ENCODE assay signal across 23 cellular contexts in the genomic region with DNA sequence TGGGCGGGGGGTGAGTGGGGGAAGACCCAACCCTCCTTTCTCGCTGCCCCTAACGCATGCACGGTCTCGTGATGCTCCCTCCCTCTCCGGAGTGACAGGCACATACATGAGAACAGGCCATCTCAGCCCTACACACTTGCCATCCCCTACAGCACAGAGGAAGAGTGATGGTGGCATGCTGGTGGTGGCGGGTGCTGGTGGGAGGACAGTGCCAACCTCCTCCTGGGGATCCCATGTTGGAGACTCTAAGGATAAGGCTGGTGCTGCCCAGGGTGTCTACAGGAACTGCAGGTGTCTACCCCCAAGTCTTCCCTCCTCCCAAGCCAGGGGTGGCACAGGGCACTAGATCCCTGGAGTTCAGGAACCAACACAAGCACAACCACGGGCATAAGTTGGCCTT. TPM values are rescaled to one million over a fixed set of nuclear protein-coding genes. Genes with fewer than 3 reads are reported as not detected.
"Had no signal": no experiment of that assay in that cellular context is flagged by ENCODE, and none has a peak within 500 bp of the region (broad histone marks: within the 10 kb centered on the region; RNA-seq: fewer than 3 reads in every experiment).

No MANE protein-coding gene starts in this region.

- H3K27me3 ChIP-seq: MG63, SJSA1 had no signal

- H3K36me3 ChIP-seq: MG63, SJSA1 had no signal

- H3K4me3 ChIP-seq: MG63, SJSA1, SK-N-MC had no signal

- DNase-seq: IMR-90, Karpas-422, KG1, MG63, NCI-H1092, NCI-H1105 treated with DMSO at 0.1 percent for 48 hours, NCI-H1417 treated with DMSO at 0.1 percent for 48 hours, NCI-H1694, NCI-H187 treated with DMSO at 0.1 percent for 48 hours, NCI-H2029 treated with DMSO at 0.1 percent for 48 hours, NCI-H226, NCI-H446, NCI-H510A, NCI-H524 treated with DMSO at 0.1 percent for 48 hours, NCI-H774, Right ventricle myocardium superior, RPMI8226, SIG-M5 had no signal

- H3K9me3 ChIP-seq: MG63, SJSA1 had no signal

- FAIRE-seq: HepG2, RCC 7860 had no signal

- ATAC-seq: HepG2 had no signal

- H3K27ac ChIP-seq: SJSA1, SK-N-MC had no signal

RNA-seq across cellular contexts. Expression of a gene that starts 13.0 kb away (rescaled TPM):
- total RNA-seq: HepG2, HT-29 had no signal
- polyA plus RNA-seq: HepG2 had no signal

RNA-seq across cellular contexts. Expression of a gene that starts 23.4 kb away (rescaled TPM):
- total RNA-seq: IMR-90, Right ventricle myocardium superior, SJSA1 had no signal
- polyA plus RNA-seq: IMR-90 had no signal
